In the genomic region with DNA sequence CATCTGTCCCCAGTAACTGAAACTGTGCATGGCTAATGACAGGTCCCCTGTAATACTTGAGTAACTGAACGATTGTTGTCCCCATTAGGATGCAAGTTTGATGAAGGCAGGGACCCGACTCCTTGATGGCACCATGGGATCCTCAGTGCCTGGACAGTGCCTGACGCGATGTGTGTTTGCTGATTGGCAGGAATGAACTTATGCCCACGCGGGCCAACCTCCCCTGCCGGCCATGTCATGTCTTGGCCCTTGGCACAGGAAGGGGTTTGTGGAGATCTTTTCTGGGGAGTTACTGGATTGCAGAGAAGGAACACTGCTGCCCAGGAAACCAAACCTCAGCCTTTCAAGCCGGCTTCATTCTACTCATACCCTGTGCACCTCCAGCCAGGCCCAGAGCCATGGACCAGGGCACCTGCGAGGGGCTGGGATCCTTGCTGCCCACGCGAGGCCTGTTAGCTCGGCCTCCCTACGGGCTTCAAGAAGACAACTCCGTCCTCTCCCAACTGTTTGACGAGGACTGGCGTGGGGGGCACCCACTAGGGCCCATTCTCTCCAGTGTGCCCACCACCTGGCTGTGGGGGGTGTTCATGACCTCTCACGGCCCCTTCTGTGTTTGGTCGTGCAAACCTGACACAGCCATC, we compare ENCODE assay signal across 2 cellular contexts.
TF ChIP-seq lines count a peak whose summit lies in the region.

No MANE protein-coding gene starts in this region.

TF ChIP-seq in GM12891, 5 proteins besides CTCF, POLR2A, EP300 and RAD21:
- TF ChIP-seq POU2F2 (IDR thresholded peaks at IDR 0.05; ENCODE audit: low read depth, low read length): no peak
- TF ChIP-seq POLR2AphosphoS5 (IDR thresholded peaks at IDR 0.05; ENCODE audit: low read depth, low read length): peak; percentile 26; the same call in 1 of the 2 replicates
- TF ChIP-seq TAF1 (IDR thresholded peaks at IDR 0.05; ENCODE audit: low read depth, low read length): no peak

TF ChIP-seq in H1, 55 proteins besides CTCF, POLR2A, EP300 and RAD21:
- no peak for TF ChIP-seq CTBP2 (IDR thresholded peaks at IDR 0.05; ENCODE audit: borderline replicate concordance, insufficient read depth, insufficient read length, low read length)
- no peak for TF ChIP-seq JUND (IDR thresholded peaks at IDR 0.05; ENCODE audit: low read length)
- no peak for TF ChIP-seq SIRT6 (IDR thresholded peaks at IDR 0.05; ENCODE audit: low read length)
- peak; percentile 84 for TF ChIP-seq POLR2AphosphoS5 (IDR thresholded peaks at IDR 0.05; ENCODE audit: low read depth, low read length)
- no peak for TF ChIP-seq ZNF274 (IDR thresholded peaks at IDR 0.05; ENCODE audit: borderline replicate concordance, extremely low read depth, low read length)
- no peak for TF ChIP-seq EGR1 (IDR thresholded peaks at IDR 0.05; ENCODE audit: borderline replicate concordance, low read depth, low read length)
